In the genomic region with DNA sequence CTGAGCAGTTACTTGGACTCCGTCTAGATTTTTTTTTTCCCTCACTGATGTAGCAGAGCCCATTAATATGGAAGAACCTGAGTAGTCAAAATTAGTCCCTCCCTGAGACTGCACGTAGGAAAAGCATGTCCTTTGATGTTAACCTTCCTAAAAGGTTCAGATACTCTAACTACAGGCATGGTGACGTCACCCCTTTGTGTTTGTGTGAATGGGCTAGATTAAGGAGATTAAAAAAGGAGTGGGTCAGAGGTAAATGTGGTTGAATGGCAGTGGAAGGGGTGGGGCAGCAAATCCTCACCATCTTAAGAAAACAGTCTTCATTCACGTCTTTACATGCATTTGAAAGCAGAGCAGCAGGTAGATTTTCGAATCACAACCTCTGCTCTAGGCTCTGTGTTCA, we compare ENCODE assay signal across 1 cellular context.
A peak's percentile ranks its signal among the peaks of the same experiment; 100 is the strongest.
TF ChIP-seq lines count a peak whose summit lies in the region.

No MANE protein-coding gene starts in this region.

TF ChIP-seq in HepG2, 621 proteins besides CTCF, POLR2A, EP300 and RAD21:
- TF ChIP-seq ARHGAP35 (CRISPR knock-in tag; IDR thresholded peaks at IDR 0.05; ENCODE audit: borderline replicate concordance): no peak
- no peak for TF ChIP-seq ZHX1 (CRISPR knock-in tag; IDR thresholded peaks at IDR 0.05; ENCODE audit: low read depth)
- no peak for TF ChIP-seq ARNT (IDR thresholded peaks at IDR 0.05)
- TF ChIP-seq ZNF770 (CRISPR knock-in tag; IDR thresholded peaks at IDR 0.05): no peak
- peak; percentile 99 for TF ChIP-seq ATF7 (IDR thresholded peaks at IDR 0.05)
- TF ChIP-seq ATF7 (CRISPR knock-in tag; IDR thresholded peaks at IDR 0.05): no peak
- peak; percentile 96 for TF ChIP-seq CREB1 (IDR thresholded peaks at IDR 0.05)
- TF ChIP-seq CREB1 (CRISPR knock-in tag; IDR thresholded peaks at IDR 0.05): no peak
